14 cellular contexts compared by ENCODE assay signal in genomic region chr2:111139637-111140317, GRCh38. TPM values are rescaled to one million over a fixed set of nuclear protein-coding genes. Genes with fewer than 3 reads are reported as not detected.
DNase-seq lines count a peak whose midpoint lies in the region; TF ChIP-seq lines count a peak whose summit lies in the region.
"Had no signal": no experiment of that assay in that cellular context is flagged by ENCODE, and none has a peak within 500 bp of the region (broad histone marks: within the 10 kb centered on the region; RNA-seq: fewer than 3 reads in every experiment).

No MANE protein-coding gene starts in this region.

- H3K36me3 Mint-ChIP-seq in activated T-cell treated with anti-CD3 and anti-CD28 coated beads, Interleukin-2, amount 50 U/mL, for 24 hours (ENCODE audit: low read depth): peaks cover 94% of the 10 kb centered on the region

- peak; percentile 39 for DNase-seq in M059J (ENCODE audit: low read depth)
- peak; percentile 40 for DNase-seq in NCI-H345 treated with DMSO at 0.1 percent for 48 hours (lab: John Stamatoyannopoulos, UW; ENCODE audit: unreplicated experiment)
- peak; percentile 28 for DNase-seq in choroid plexus epithelial cell (ENCODE audit: low read depth)
- peak; percentile 52 for DNase-seq in renal cortical epithelial cell (ENCODE audit: low read depth)
- DNase-seq in stimulated activated CD8-positive, alpha-beta memory T cell treated with anti-CD3 and anti-CD28 coated beads, Interleukin-4, amount 100 ng/mL, for 48 hours: no peak
- no peak for DNase-seq in iPS-NIHi11 (ENCODE audit: low spot score)
- no peak for DNase-seq in activated T-cell treated with anti-CD3 and anti-CD28 coated beads, Interleukin-2, amount 50 U/mL, for 24 hours
- DNase-seq: left cardiac atrium; naive thymus-derived CD4-positive, alpha-beta T cell; retina; uterus had no signal

- H3K27me3 Mint-ChIP-seq in activated T-cell treated with anti-CD3 and anti-CD28 coated beads, Interleukin-2, amount 50 U/mL, for 24 hours: no peaks in the 10 kb centered on the region

- TF ChIP-seq CTCF in choroid plexus epithelial cell (conservative IDR thresholded peaks at IDR 0.05; ENCODE audit: low read depth, low read length): no peak

- no peak overlapping the region for H3K27ac Mint-ChIP-seq in activated T-cell treated with anti-CD3 and anti-CD28 coated beads, Interleukin-2, amount 50 U/mL, for 24 hours
- H3K27ac Mint-ChIP-seq: activated naive CD4-positive, alpha-beta T cell treated with anti-CD3 and anti-CD28 coated beads, Interleukin-2, amount 50 U/mL, for 72 hours had no signal

- no peaks in the 10 kb centered on the region for H3K9me3 Mint-ChIP-seq in activated T-cell treated with anti-CD3 and anti-CD28 coated beads, Interleukin-2, amount 50 U/mL, for 24 hours
- H3K9me3 Mint-ChIP-seq: activated naive CD4-positive, alpha-beta T cell treated with anti-CD3 and anti-CD28 coated beads, Interleukin-2, amount 50 U/mL, for 72 hours; GM23338 had no signal

- H3K4me1 Mint-ChIP-seq in activated T-cell treated with anti-CD3 and anti-CD28 coated beads, Interleukin-2, amount 50 U/mL, for 24 hours (ENCODE audit: low read depth): peaks cover 35% of the 10 kb centered on the region

- no peak overlapping the region for H3K4me3 ChIP-seq in choroid plexus epithelial cell (ENCODE audit: low read depth, low read length)
- H3K4me3 ChIP-seq: GM23338, uterus had no signal

- H3K4me3 Mint-ChIP-seq in activated T-cell treated with anti-CD3 and anti-CD28 coated beads, Interleukin-2, amount 50 U/mL, for 24 hours: no peak overlapping the region
- H3K4me3 Mint-ChIP-seq: CD14-positive monocyte; GM23338; naive thymus-derived CD4-positive, alpha-beta T cell had no signal

RNA-seq across cellular contexts. Expression of gene BCL2L11, which starts 19.1 kb away (rescaled TPM):
- 6.5 and 7.6 TPM in 2 replicates for total RNA-seq in M059J (2014; rRNA removed; shearing (Covaris generic))
- 3.8 and 29.1 TPM in 2 replicates for total RNA-seq in renal cortical epithelial cell

Comparison
In these comparisons a context has a peak if more than half of its experiments do, and no peak if none do; other contexts are left out.
1. DNase-seq: peak in M059J (single experiment), NCI-H345 treated with DMSO at 0.1 percent for 48 hours (single experiment), choroid plexus epithelial cell (single experiment) and renal cortical epithelial cell (single experiment); none in stimulated activated CD8-positive, alpha-beta memory T cell treated with anti-CD3 and anti-CD28 coated beads, Interleukin-4, amount 100 ng/mL, for 48 hours (single experiment), iPS-NIHi11 (single experiment) and activated T-cell treated with anti-CD3 and anti-CD28 coated beads, Interleukin-2, amount 50 U/mL, for 24 hours (single experiment).